Comparison of ENCODE assay signal across 1 cellular context in the genomic region with DNA sequence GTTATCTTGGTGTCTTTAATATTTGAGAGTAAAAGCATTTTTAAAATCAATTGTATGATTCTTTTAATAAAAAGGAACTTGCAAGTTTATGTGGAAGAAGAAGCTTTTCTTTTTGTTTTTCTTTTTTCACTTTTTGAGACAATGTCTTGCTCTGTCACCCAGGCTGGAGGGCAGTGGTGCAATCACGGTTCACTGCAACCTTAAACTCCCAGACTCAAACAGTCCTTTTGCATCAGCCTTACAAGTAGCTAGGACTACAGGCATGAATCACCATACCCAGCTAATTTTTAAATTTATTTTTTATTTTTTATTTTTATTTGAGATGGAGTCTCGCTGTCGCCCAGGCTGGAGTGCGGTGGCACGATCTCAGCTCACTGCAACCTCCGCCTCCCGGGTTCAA.
TF ChIP-seq lines count a peak whose summit lies in the region.

No MANE protein-coding gene starts in this region.

TF ChIP-seq in IMR-90, 13 proteins besides CTCF, POLR2A, EP300 and RAD21:
- TF ChIP-seq FOS (IDR thresholded peaks at IDR 0.05; ENCODE audit: low read depth, low read length) (no peak), MAZ (IDR thresholded peaks at IDR 0.05; ENCODE audit: borderline replicate concordance, low read depth, low read length) (no peak), CEBPB (IDR thresholded peaks at IDR 0.05; ENCODE audit: low read depth, low read length) (peak; percentile 55), ELK1 (IDR thresholded peaks at IDR 0.05; ENCODE audit: borderline replicate concordance, low read depth, low read length) (no peak)
